ENCODE assay signal across 9 cellular contexts in the genomic region with DNA sequence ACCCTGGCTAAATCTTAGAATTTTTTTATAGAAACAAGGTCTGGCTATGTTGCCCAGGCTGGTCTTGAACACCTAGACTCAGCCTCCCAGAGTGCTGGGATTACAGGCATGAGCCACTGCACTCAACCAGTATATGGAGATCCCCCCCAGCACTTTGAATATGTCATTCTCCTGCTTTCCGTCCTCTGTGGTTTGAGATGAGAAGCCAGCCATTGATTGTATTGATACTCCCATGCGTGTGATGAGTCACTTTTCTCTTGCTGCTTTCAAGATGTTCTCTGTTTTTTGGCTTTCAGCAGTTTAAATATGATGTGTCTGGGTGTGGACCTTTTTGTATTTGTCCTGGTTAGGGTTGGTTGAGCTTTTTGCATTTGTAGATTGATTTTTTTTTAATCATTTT.
A peak's percentile ranks its signal among the peaks of the same experiment; 100 is the strongest.
DNase-seq lines count a peak whose midpoint lies in the region; ATAC-seq and TF ChIP-seq lines count a peak whose summit lies in the region.
"Had no signal": no experiment of that assay in that cellular context is flagged by ENCODE, and none has a peak within 500 bp of the region (broad histone marks: within the 10 kb centered on the region; RNA-seq: fewer than 3 reads in every experiment).

No MANE protein-coding gene starts in this region.

- peak; percentile 51 to 83 for ATAC-seq in activated CD4-positive, CD25-positive, alpha-beta regulatory T cell treated with anti-CD3 and anti-CD28 coated beads, Interleukin-2, amount 50 U/mL, for 24 hours
- ATAC-seq in HG02938 (IDR thresholded peaks at IDR 0.05; ENCODE audit: unreplicated experiment) = peak; percentile 90
- peak; percentile 96 for ATAC-seq in activated CD8-positive, alpha-beta T cell treated with anti-CD3 and anti-CD28 coated beads for 36 hours

- H3K4me1 Mint-ChIP-seq in activated CD8-positive, alpha-beta T cell treated with anti-CD3 and anti-CD28 coated beads for 36 hours (ENCODE audit: low read depth) = peaks cover 8% of the 10 kb centered on the region

- H3K27ac Mint-ChIP-seq in activated CD8-positive, alpha-beta T cell treated with anti-CD3 and anti-CD28 coated beads for 36 hours = peak overlapping the region; percentile 57

- DNase-seq in activated CD4-positive, CD25-positive, alpha-beta regulatory T cell treated with anti-CD3 and anti-CD28 coated beads, Interleukin-2, amount 50 U/mL, for 72 hours = no peak
- peak; percentile 53 for DNase-seq in activated CD8-positive, alpha-beta T cell treated with anti-CD3 and anti-CD28 coated beads for 36 hours
- peak; percentile 21 for DNase-seq in skeletal muscle cell (ENCODE audit: low read depth)
- DNase-seq in C1 segment of cervical spinal cord (lab: John Stamatoyannopoulos, UW) = no peak
- DNase-seq in cardiac septum (ENCODE audit: low spot score) = no peak
- no peak for DNase-seq in hypothalamus (lab: John Stamatoyannopoulos, UW)
- DNase-seq: activated CD8-positive, alpha-beta memory T cell treated with anti-CD3 and anti-CD28 coated beads, Interleukin-2, amount 50 U/mL, for 4 hours had no signal

- H3K4me3 Mint-ChIP-seq in activated CD8-positive, alpha-beta T cell treated with anti-CD3 and anti-CD28 coated beads for 36 hours = no peak overlapping the region

- H3K27me3 Mint-ChIP-seq in activated CD8-positive, alpha-beta T cell treated with anti-CD3 and anti-CD28 coated beads for 36 hours = peaks cover 4% of the 10 kb centered on the region

- intact Hi-C loops in activated CD8-positive, alpha-beta T cell treated with anti-CD3 and anti-CD28 coated beads for 36 hours (cut with micrococcal nuclease) = no loop called here
- intact Hi-C loops in cardiac septum (cut with DNase I) = no loop called here

- CTCF ChIA-PET in activated CD8-positive, alpha-beta T cell treated with anti-CD3 and anti-CD28 coated beads for 36 hours (lab: Charles Lee) = no interaction called here

- H3K4me3 ChIP-seq in skeletal muscle cell (ENCODE audit: low read depth, low read length) = no peak overlapping the region

- no peak for TF ChIP-seq CTCF in activated CD8-positive, alpha-beta T cell treated with anti-CD3 and anti-CD28 coated beads for 36 hours (IDR thresholded peaks at IDR 0.05)

- no peaks in the 10 kb centered on the region for H3K9me3 Mint-ChIP-seq in activated CD8-positive, alpha-beta T cell treated with anti-CD3 and anti-CD28 coated beads for 36 hours

- no peaks in the 10 kb centered on the region for H3K36me3 Mint-ChIP-seq in activated CD8-positive, alpha-beta T cell treated with anti-CD3 and anti-CD28 coated beads for 36 hours (ENCODE audit: low read depth)

- POLR2A ChIA-PET in activated CD8-positive, alpha-beta T cell treated with anti-CD3 and anti-CD28 coated beads for 36 hours (lab: Charles Lee) = no interaction called here

Comparison
In these comparisons a context has a peak if more than half of its experiments do, and no peak if none do; other contexts are left out.
1. DNase-seq: peak in activated CD8-positive, alpha-beta T cell treated with anti-CD3 and anti-CD28 coated beads for 36 hours (single experiment) and skeletal muscle cell (single experiment); none in activated CD4-positive, CD25-positive, alpha-beta regulatory T cell treated with anti-CD3 and anti-CD28 coated beads, Interleukin-2, amount 50 U/mL, for 72 hours (single experiment), C1 segment of cervical spinal cord (0 of 14), cardiac septum (single experiment) and hypothalamus (0 of 51).
2. Peak in every context shown above with its lines, with median percentiles within 50 percentile points of each other: ATAC-seq.